Comparison of ENCODE assay signal across 1 cellular context in genomic region chr11:70580036-70580805, GRCh38.
TF ChIP-seq lines count a peak whose summit lies in the region.

No MANE protein-coding gene starts in this region.

TF ChIP-seq in WTC11, 78 proteins besides CTCF, POLR2A, EP300 and RAD21 (continued from another document):
- TF ChIP-seq ARID4B (CRISPR knock-in tag; IDR thresholded peaks at IDR 0.05; ENCODE audit: borderline replicate concordance) (peak; percentile 37; the same call in 1 of the 2 replicates), TEAD4 (CRISPR knock-in tag; IDR thresholded peaks at IDR 0.05) (no peak)
